1 cellular context compared by ENCODE assay signal in genomic region chr12:52394836-52395405, GRCh38.
TF ChIP-seq lines count a peak whose summit lies in the region.

No MANE protein-coding gene starts in this region.

TF ChIP-seq in H1, 55 proteins besides CTCF, POLR2A, EP300 and RAD21:
- TF ChIP-seq RXRA (IDR thresholded peaks at IDR 0.05; ENCODE audit: insufficient read depth, low read depth, low read length): no peak
- TF ChIP-seq RFX5 (IDR thresholded peaks at IDR 0.05; ENCODE audit: borderline replicate concordance, low read depth, low read length): no peak
- no peak for TF ChIP-seq SP1 (IDR thresholded peaks at IDR 0.05; ENCODE audit: low read depth, low read length)
- no peak for TF ChIP-seq TBP (IDR thresholded peaks at IDR 0.05; ENCODE audit: low read depth, low read length)
- TF ChIP-seq CEBPB (IDR thresholded peaks at IDR 0.05; ENCODE audit: low read depth, low read length): no peak
- no peak for TF ChIP-seq YY1 (IDR thresholded peaks at IDR 0.05; ENCODE audit: low read depth, low read length)
- no peak for TF ChIP-seq SAP30 (IDR thresholded peaks at IDR 0.05; ENCODE audit: insufficient read depth, insufficient replicate concordance, low read length)
- TF ChIP-seq TCF12 (IDR thresholded peaks at IDR 0.05; ENCODE audit: low read depth, low read length): no peak
- TF ChIP-seq SIRT6 (IDR thresholded peaks at IDR 0.05; ENCODE audit: low read length): no peak
- TF ChIP-seq GTF2F1 (IDR thresholded peaks at IDR 0.05; ENCODE audit: borderline replicate concordance, low read depth, low read length): no peak
- no peak for TF ChIP-seq SRF (IDR thresholded peaks at IDR 0.05; ENCODE audit: low read depth, low read length)
